ENCODE assay signal across 12 cellular contexts in the genomic region with DNA sequence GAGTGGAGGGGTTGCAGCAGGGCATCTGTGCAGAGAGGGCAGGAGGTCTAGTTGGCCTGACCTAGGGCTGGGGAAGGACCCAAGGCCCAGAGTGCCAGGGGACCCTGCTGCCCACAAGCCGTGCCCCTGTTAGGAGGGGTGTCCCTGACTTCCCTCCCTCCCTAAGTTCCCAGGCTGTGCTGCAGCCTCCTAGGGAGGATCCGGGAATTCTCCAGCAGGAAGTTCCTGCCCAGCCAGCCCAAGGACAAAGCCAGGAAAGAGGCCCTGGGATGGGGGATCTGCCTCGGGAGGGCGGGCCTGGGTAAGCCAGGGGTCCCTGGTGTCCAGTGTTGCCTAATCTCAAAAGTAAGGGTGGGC. TPM values are rescaled to one million over a fixed set of nuclear protein-coding genes. Genes with fewer than 3 reads are reported as not detected.
DNase-seq lines count a peak whose midpoint lies in the region; ATAC-seq, FAIRE-seq and TF ChIP-seq lines count a peak whose summit lies in the region.
"Had no signal": no experiment of that assay in that cellular context is flagged by ENCODE, and none has a peak within 500 bp of the region (broad histone marks: within the 10 kb centered on the region; RNA-seq: fewer than 3 reads in every experiment).

No MANE protein-coding gene starts in this region.

- H3K9me3 ChIP-seq in colonic mucosa, result no peaks in the 10 kb centered on the region
- H3K9me3 ChIP-seq: uterus had no signal

- peak overlapping the region; percentile 82 for H3K27ac Mint-ChIP-seq in Calu3 (ENCODE audit: unreplicated experiment)
- peak overlapping the region; percentile 97 for H3K27ac Mint-ChIP-seq in progenitor cell of endocrine pancreas
- H3K27ac Mint-ChIP-seq: activated naive CD8-positive, alpha-beta T cell had no signal

- H3K9me3 Mint-ChIP-seq in Calu3 (ENCODE audit: low read depth, unreplicated experiment) (no peaks in the 10 kb centered on the region), progenitor cell of endocrine pancreas (ENCODE audit: low read depth) (no peaks in the 10 kb centered on the region)
- H3K9me3 Mint-ChIP-seq: neural crest cell had no signal

- no TSS peak for BruUV-seq in Calu3 (replicated peaks; lab: Mats Ljungman, UMichigan)

- no peak for TF ChIP-seq CTCF in Calu3 (IDR thresholded peaks at IDR 0.05; ENCODE audit: unreplicated experiment)
- no peak for TF ChIP-seq CTCF in colonic mucosa (IDR thresholded peaks at IDR 0.05)
- no peak for TF ChIP-seq CTCF in progenitor cell of endocrine pancreas (IDR thresholded peaks at IDR 0.05; ENCODE audit: unreplicated experiment)

- no peak for DNase-seq in Calu3
- DNase-seq in colonic mucosa, result no peak
- no peak for DNase-seq in progenitor cell of endocrine pancreas (ENCODE audit: low spot score, unreplicated experiment)
- no peak for DNase-seq in urothelium cell line (ENCODE audit: low spot score)
- DNase-seq in NCI-H226, result no peak
- no peak for DNase-seq in activated T-cell treated with anti-CD3 and anti-CD28 coated beads, Interleukin-2, amount 50 U/mL, for 1 hour

- H3K9ac ChIP-seq in colonic mucosa (ENCODE audit: low read depth in 2 of 2, low read length in 2 of 2), result peak overlapping the region; percentile 66 to 89

- H3K4me1 Mint-ChIP-seq in Calu3 (ENCODE audit: low read depth, unreplicated experiment) (peaks cover 50% of the 10 kb centered on the region), progenitor cell of endocrine pancreas (ENCODE audit: low read depth) (peaks cover 26% of the 10 kb centered on the region)

- no peak for ATAC-seq in GM18498 (IDR thresholded peaks at IDR 0.05; ENCODE audit: unreplicated experiment)

- H3K27me3 ChIP-seq in colonic mucosa (no peaks in the 10 kb centered on the region), layer of hippocampus (ENCODE audit: control insufficient read depth, insufficient read depth, low read length) (no peaks in the 10 kb centered on the region)
- H3K27me3 ChIP-seq: uterus had no signal

- peaks cover 15% of the 10 kb centered on the region for H3K4me1 ChIP-seq in colonic mucosa

- H3K27ac ChIP-seq in colonic mucosa, result peak overlapping the region; percentile 89
- H3K27ac ChIP-seq in layer of hippocampus (ENCODE audit: low read depth, low read length), result peak overlapping the region; percentile 62
- H3K27ac ChIP-seq: VCaP had no signal

- intact Hi-C loops in Calu3 (cut with micrococcal nuclease; ENCODE audit: unreplicated experiment), result loop anchor here (5.0 kb wide), 3 partner anchors 43 to 563 kb away; no protein-coding TSS in a partner anchor
- intact Hi-C loops in colonic mucosa (cut with DNase I), result loop anchor here (2.0 to 5.0 kb wide), 2 partner anchors 111 to 173 kb away; no protein-coding TSS in a partner anchor

- H3K27me3 Mint-ChIP-seq in Calu3 (ENCODE audit: unreplicated experiment) (no peaks in the 10 kb centered on the region), progenitor cell of endocrine pancreas (peaks cover 3% of the 10 kb centered on the region)
- H3K27me3 Mint-ChIP-seq: activated naive CD8-positive, alpha-beta T cell had no signal

- no peak overlapping the region for H3K4me3 ChIP-seq in colonic mucosa
- H3K4me3 ChIP-seq: uterus had no signal

- no peak for FAIRE-seq in urothelium cell line (lab: Jason Lieb, UNC)

- CTCF ChIA-PET in Calu3 (lab: Charles Lee), result interaction anchor here (0.8 to 1.9 kb wide), 13 partner anchors 9 to 155 kb away, joined by 3 to 34 read pairs (median 7); partner anchors contain the start of genes BAK1, ITPR3, UQCC2 and ZBTB9

- H3K36me3 ChIP-seq in colonic mucosa, result no peaks in the 10 kb centered on the region
- H3K36me3 ChIP-seq: uterus had no signal

- H3K4me3 Mint-ChIP-seq in Calu3 (ENCODE audit: low read depth, unreplicated experiment), result no peak overlapping the region
- no peak overlapping the region for H3K4me3 Mint-ChIP-seq in progenitor cell of endocrine pancreas (ENCODE audit: low read depth)
- H3K4me3 Mint-ChIP-seq: activated naive CD8-positive, alpha-beta T cell; neural crest cell had no signal

- peaks cover 26% of the 10 kb centered on the region for H3K36me3 Mint-ChIP-seq in Calu3 (ENCODE audit: insufficient read depth, unreplicated experiment)
- H3K36me3 Mint-ChIP-seq in progenitor cell of endocrine pancreas (ENCODE audit: insufficient read depth), result no peaks in the 10 kb centered on the region
- H3K36me3 Mint-ChIP-seq: activated naive CD8-positive, alpha-beta T cell had no signal

RNA-seq across cellular contexts. Expression of gene BAK1, which starts 9.3 kb away (rescaled TPM):
- total RNA-seq in Calu3 (2022) (31.6 and 44.1 TPM in 2 replicates), colonic mucosa (10 to 100 TPM; 72.1 to 76.6 TPM), progenitor cell of endocrine pancreas (21.0 and 22.4 TPM in 2 replicates)

RNA-seq across cellular contexts. Expression of gene ITPR3, which starts 31.8 kb away (rescaled TPM):
- total RNA-seq in Calu3 (2022) (136 and 143 TPM in 2 replicates), colonic mucosa (100 to 1,000 TPM in 1 of 2 donors, 10 to 100 TPM in 1; 86.2 to 119 TPM), progenitor cell of endocrine pancreas (28.3 and 30.4 TPM in 2 replicates)
